Comparison of ENCODE assay signal across 28 cellular contexts in genomic region chr3:143502101-143502500, GRCh38.
"Had no signal": no experiment of that assay in that cellular context is flagged by ENCODE, and none has a peak within 500 bp of the region (broad histone marks: within the 10 kb centered on the region; RNA-seq: fewer than 3 reads in every experiment).

No MANE protein-coding gene starts in this region.

- H3K27ac ChIP-seq: ascending aorta had no signal

- H3K27me3 Mint-ChIP-seq: activated CD4-positive, alpha-beta memory T cell treated with anti-CD3 and anti-CD28 coated beads for 36 hours; activated CD4-positive, alpha-beta T cell treated with anti-CD3 and anti-CD28 coated beads, Interleukin-2, amount 10 ng/mL, durations not matched to agents 24 days and 14 days; activated naive CD8-positive, alpha-beta T cell treated with anti-CD3 and anti-CD28 coated beads, Interleukin-2, amount 50 U/mL, for 24 hours; central memory CD8-positive, alpha-beta T cell; T-helper 17 cell had no signal

- H3K27ac Mint-ChIP-seq: activated CD4-positive, alpha-beta memory T cell treated with anti-CD3 and anti-CD28 coated beads for 36 hours; activated CD4-positive, alpha-beta T cell treated with anti-CD3 and anti-CD28 coated beads, Interleukin-2, amount 10 ng/mL, durations not matched to agents 24 days and 14 days; activated naive CD4-positive, alpha-beta T cell treated with anti-CD3 and anti-CD28 coated beads, Interleukin-2, amount 50 U/mL, for 72 hours; activated naive CD8-positive, alpha-beta T cell treated with anti-CD3 and anti-CD28 coated beads, Interleukin-2, amount 50 U/mL, for 24 hours; T-helper 17 cell; WTC11 had no signal

- H3K27me3 ChIP-seq: ascending aorta, MG63 had no signal

- DNase-seq: activated CD4-positive, alpha-beta memory T cell treated with anti-CD3 and anti-CD28 coated beads for 36 hours; activated CD4-positive, alpha-beta T cell treated with anti-CD3 and anti-CD28 coated beads, Interleukin-2, amount 10 ng/mL, durations not matched to agents 24 days and 14 days; activated CD4-positive, CD25-positive, alpha-beta regulatory T cell treated with anti-CD3 and anti-CD28 coated beads, Interleukin-2, amount 50 U/mL, for 72 hours; activated CD8-positive, alpha-beta memory T cell treated with anti-CD3 and anti-CD28 coated beads for 24 hours; activated effector memory CD4-positive, alpha-beta T cell treated with anti-CD3 and anti-CD28 coated beads, Interleukin-2, amount 50 U/mL, for 16 hours; activated naive CD4-positive, alpha-beta T cell treated with Interleukin-2 at 50 U/mL for 16 hours; activated naive CD8-positive, alpha-beta T cell treated with anti-CD3 and anti-CD28 coated beads, Interleukin-2, amount 50 U/mL, for 24 hours; activated T-cell treated with anti-CD3 and anti-CD28 coated beads, Interleukin-2, amount 50 U/mL, for 4 hours; amniotic stem cell; MG63; MV-4-11; NCI-H1092 treated with DMSO at 0.1 percent for 48 hours; NCI-H1417 treated with DMSO at 0.1 percent for 48 hours; NCI-H1694; NCI-H2029; NCI-H2107; NCI-H2171 treated with DMSO at 0.1 percent for 48 hours; NCI-H226; NCI-H526; SHP77 treated with DMSO at 0.1 percent for 48 hours; T-helper 17 cell; T-helper 9 cell had no signal

- H3K4me3 Mint-ChIP-seq: activated CD4-positive, alpha-beta memory T cell treated with anti-CD3 and anti-CD28 coated beads for 36 hours; activated CD4-positive, alpha-beta T cell treated with anti-CD3 and anti-CD28 coated beads, Interleukin-2, amount 10 ng/mL, durations not matched to agents 24 days and 14 days; activated naive CD8-positive, alpha-beta T cell treated with anti-CD3 and anti-CD28 coated beads, Interleukin-2, amount 50 U/mL, for 24 hours; activated T-cell treated with anti-CD3 and anti-CD28 coated beads, Interleukin-2, amount 50 U/mL, for 4 hours; central memory CD8-positive, alpha-beta T cell; T-helper 17 cell; WTC11 had no signal

- ATAC-seq: activated naive CD4-positive, alpha-beta T cell treated with anti-CD3 and anti-CD28 coated beads, Interleukin-2, amount 50 U/mL, for 72 hours; activated naive CD8-positive, alpha-beta T cell treated with anti-CD3 and anti-CD28 coated beads, Interleukin-2, amount 50 U/mL, for 24 hours; activated T-cell treated with anti-CD3 and anti-CD28 coated beads, Interleukin-2, amount 50 U/mL, for 4 hours; T-helper 17 cell; WTC11 had no signal

- H3K36me3 ChIP-seq: ascending aorta, MG63 had no signal

- FAIRE-seq: RCC 7860 had no signal

- H3K4me1 ChIP-seq: ascending aorta had no signal

- H3K9me3 Mint-ChIP-seq: activated CD4-positive, alpha-beta memory T cell treated with anti-CD3 and anti-CD28 coated beads for 36 hours; activated CD4-positive, alpha-beta T cell treated with anti-CD3 and anti-CD28 coated beads, Interleukin-2, amount 10 ng/mL, durations not matched to agents 24 days and 14 days; activated naive CD4-positive, alpha-beta T cell treated with anti-CD3 and anti-CD28 coated beads, Interleukin-2, amount 50 U/mL, for 72 hours; activated T-cell treated with anti-CD3 and anti-CD28 coated beads, Interleukin-2, amount 50 U/mL, for 4 hours; central memory CD8-positive, alpha-beta T cell had no signal

- H3K4me1 Mint-ChIP-seq: activated CD4-positive, alpha-beta T cell treated with anti-CD3 and anti-CD28 coated beads, Interleukin-2, amount 10 ng/mL, durations not matched to agents 24 days and 14 days; activated naive CD8-positive, alpha-beta T cell treated with anti-CD3 and anti-CD28 coated beads, Interleukin-2, amount 50 U/mL, for 24 hours; central memory CD8-positive, alpha-beta T cell; T-helper 17 cell had no signal

- H3K4me3 ChIP-seq: ascending aorta, MG63 had no signal

- H3K9me3 ChIP-seq: ascending aorta had no signal

- H3K36me3 Mint-ChIP-seq: activated CD4-positive, alpha-beta memory T cell treated with anti-CD3 and anti-CD28 coated beads for 36 hours; activated naive CD4-positive, alpha-beta T cell treated with anti-CD3 and anti-CD28 coated beads, Interleukin-2, amount 50 U/mL, for 72 hours; brain had no signal
